Comparison of ENCODE assay signal across 15 cellular contexts in the genomic region with DNA sequence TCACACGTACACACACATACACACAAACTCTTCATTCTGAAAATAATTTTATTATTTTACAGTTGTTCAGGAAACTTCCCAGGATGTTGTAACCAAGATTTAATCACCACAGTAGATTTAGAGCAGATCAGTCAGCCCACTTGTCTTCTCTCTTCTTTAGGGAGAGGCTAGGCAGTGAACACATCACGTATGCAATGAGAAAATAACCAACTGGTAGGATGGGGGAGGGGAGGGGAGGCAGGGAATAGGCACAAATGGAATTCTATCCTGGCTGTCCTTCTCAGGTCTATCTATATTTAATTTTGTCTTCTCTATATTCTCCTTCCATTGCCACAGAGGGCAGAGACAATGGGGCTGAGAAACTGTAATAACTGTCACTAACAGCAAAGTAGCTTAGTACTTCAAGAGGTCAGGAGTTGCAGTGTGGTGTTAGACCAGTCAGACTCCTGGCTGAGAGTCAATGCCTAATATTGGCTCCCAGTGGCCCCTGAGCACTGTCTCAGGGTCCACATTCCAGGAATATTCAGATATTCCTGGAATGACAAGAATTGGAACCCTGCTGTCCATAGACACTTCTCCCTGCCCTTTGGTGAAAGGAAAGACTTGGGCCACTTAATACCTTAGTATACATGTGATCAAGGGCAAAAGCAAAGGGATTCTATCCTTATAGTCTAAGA. TPM values are rescaled to one million over a fixed set of nuclear protein-coding genes. Genes with fewer than 3 reads are reported as not detected.
DNase-seq lines count a peak whose midpoint lies in the region; ATAC-seq and TF ChIP-seq lines count a peak whose summit lies in the region.
"Had no signal": no experiment of that assay in that cellular context is flagged by ENCODE, and none has a peak within 500 bp of the region (broad histone marks: within the 10 kb centered on the region; RNA-seq: fewer than 3 reads in every experiment).

No MANE protein-coding gene starts in this region.

- H3K4me3 Mint-ChIP-seq in CD4-positive, alpha-beta T cell = no peak overlapping the region
- H3K4me3 Mint-ChIP-seq: H9 had no signal

- ATAC-seq in CD4-positive, alpha-beta T cell (ENCODE audit: poor library complexity) = no peak
- peak; percentile 66 for ATAC-seq in left ventricle myocardium superior
- ATAC-seq in GM19023 (IDR thresholded peaks at IDR 0.05; ENCODE audit: unreplicated experiment) = no peak

- TF ChIP-seq EP300 in Ishikawa (IDR thresholded peaks at IDR 0.05; ENCODE audit: borderline replicate concordance) = no peak

- intact Hi-C loops in CD4-positive, alpha-beta T cell (cut with DNase I, micrococcal nuclease) = loop anchor here (2.0 to 10.0 kb wide), 6 partner anchors 87 to 1921 kb away; partner anchors contain the start of genes POLQ (in 2 of the 2), EAF2 (in 1 of the 2), HACD2 (in 1 of the 2) and IQCB1 (in 1 of the 2)
- intact Hi-C loops in left ventricle myocardium superior (cut with micrococcal nuclease) = no loop called here

- no peak overlapping the region for H3K4me3 ChIP-seq in neutrophil (ENCODE audit: low read depth in 1 of 2, low read length in 1 of 2)

- H3K36me3 Mint-ChIP-seq in CD4-positive, alpha-beta T cell (ENCODE audit: low read depth) = peaks cover 84% of the 10 kb centered on the region

- no peaks in the 10 kb centered on the region for H3K27me3 Mint-ChIP-seq in CD4-positive, alpha-beta T cell
- H3K27me3 Mint-ChIP-seq: CD4-positive, CD25-positive, alpha-beta regulatory T cell had no signal

- H3K36me3 ChIP-seq in neutrophil = peaks cover 13% of the 10 kb centered on the region

- no peak for TF ChIP-seq CTCF in CD4-positive, alpha-beta T cell (IDR thresholded peaks at IDR 0.05)
- TF ChIP-seq CTCF in neutrophil (IDR thresholded peaks at IDR 0.05) = no peak

- peaks cover 64 to 76% of the 10 kb centered on the region in 2 experiments for H3K4me1 ChIP-seq in neutrophil (ENCODE audit: control insufficient read depth in 1 of 2, insufficient read depth in 1 of 2, low read depth in 1 of 2, low read length in 1 of 2)

- H3K27ac Mint-ChIP-seq in CD4-positive, alpha-beta T cell = peak overlapping the region; percentile 96

- no peaks in the 10 kb centered on the region for H3K27me3 ChIP-seq in CD4-positive, alpha-beta T cell (ENCODE audit: control insufficient read depth, insufficient read depth, low read length)
- H3K27me3 ChIP-seq in neutrophil = no peaks in the 10 kb centered on the region

- H3K4me1 Mint-ChIP-seq in CD4-positive, alpha-beta T cell (ENCODE audit: low read depth) = peaks cover 31% of the 10 kb centered on the region

- no peak for TF ChIP-seq RAD21 in Ishikawa (IDR thresholded peaks at IDR 0.05; ENCODE audit: low read depth)

- POLR2A ChIA-PET in CD4-positive, alpha-beta T cell (lab: Charles Lee) = no interaction called here

- no peak for DNase-seq in CD4-positive, alpha-beta T cell
- DNase-seq in left ventricle myocardium superior = no peak
- DNase-seq in SIG-M5 treated with dmso at 0.1 percent for 504 hours (lab: John Stamatoyannopoulos, UW; ENCODE audit: unreplicated experiment) = no peak
- no peak for DNase-seq in SIG-M5 (lab: John Stamatoyannopoulos, UW)
- DNase-seq in dedifferentiated amniotic fluid mesenchymal stem cell (ENCODE audit: extremely low spot score) = no peak
- DNase-seq: CD4-positive, CD25-positive, alpha-beta regulatory T cell; H9; Kasumi-1; NCI-H187 treated with DMSO at 0.1 percent for 48 hours; NCI-H2171 treated with DMSO at 0.1 percent for 48 hours; NCI-H510A had no signal

- no peak overlapping the region for H3K27ac ChIP-seq in CD4-positive, alpha-beta T cell (ENCODE audit: low read depth, low read length)
- H3K27ac ChIP-seq in neutrophil = peak overlapping the region; percentile 98

- CTCF ChIA-PET in CD4-positive, alpha-beta T cell (lab: Charles Lee) = no interaction called here

- H3K9me3 ChIP-seq in CD4-positive, alpha-beta T cell (ENCODE audit: control insufficient read depth, low read length) = no peaks in the 10 kb centered on the region
- no peaks in the 10 kb centered on the region for H3K9me3 ChIP-seq in neutrophil

- H3K9me3 Mint-ChIP-seq in CD4-positive, alpha-beta T cell = no peaks in the 10 kb centered on the region
- H3K9me3 Mint-ChIP-seq: H9 had no signal

TF ChIP-seq in Ishikawa, 13 proteins besides CTCF, POLR2A, EP300 and RAD21:
- TF ChIP-seq NFIC (IDR thresholded peaks at IDR 0.05) (no peak), TEAD4 (IDR thresholded peaks at IDR 0.05) (peak; percentile 68; the same call in 1 of the 2 replicates), ZBTB7A (IDR thresholded peaks at IDR 0.05; ENCODE audit: low read depth) (no peak), CREB1 (IDR thresholded peaks at IDR 0.05; ENCODE audit: low read depth) (no peak), EGR1 (IDR thresholded peaks at IDR 0.05) (no peak)
- TF ChIP-seq, protein P1, sequence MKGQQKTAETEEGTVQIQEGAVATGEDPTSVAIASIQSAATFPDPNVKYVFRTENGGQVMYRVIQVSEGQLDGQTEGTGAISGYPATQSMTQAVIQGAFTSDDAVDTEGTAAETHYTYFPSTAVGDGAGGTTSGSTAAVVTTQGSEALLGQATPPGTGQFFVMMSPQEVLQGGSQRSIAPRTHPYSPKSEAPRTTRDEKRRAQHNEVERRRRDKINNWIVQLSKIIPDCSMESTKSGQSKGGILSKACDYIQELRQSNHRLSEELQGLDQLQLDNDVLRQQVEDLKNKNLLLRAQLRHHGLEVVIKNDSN (IDR thresholded peaks at IDR 0.05) = no peak

RNA-seq across cellular contexts. Expression of gene HCLS1, which starts 2.6 kb away (rescaled TPM):
- total RNA-seq in CD4-positive, alpha-beta T cell = 100 to 1,000 TPM; 204 to 206 TPM
- 11.1 TPM for total RNA-seq in left ventricle myocardium superior
- total RNA-seq: SK-MEL-5 had no signal

Comparison
In these comparisons a context has a peak if more than half of its experiments do, and no peak if none do; other contexts are left out.
1. RNA of gene HCLS1, which starts 2.6 kb away (total RNA-seq): 204 to 206 TPM in CD4-positive, alpha-beta T cell; 11.1 TPM in left ventricle myocardium superior (single experiment); every median in the first group is over 10 times any median in the second.